ENCODE assay signal across 1 cellular context in the genomic region with DNA sequence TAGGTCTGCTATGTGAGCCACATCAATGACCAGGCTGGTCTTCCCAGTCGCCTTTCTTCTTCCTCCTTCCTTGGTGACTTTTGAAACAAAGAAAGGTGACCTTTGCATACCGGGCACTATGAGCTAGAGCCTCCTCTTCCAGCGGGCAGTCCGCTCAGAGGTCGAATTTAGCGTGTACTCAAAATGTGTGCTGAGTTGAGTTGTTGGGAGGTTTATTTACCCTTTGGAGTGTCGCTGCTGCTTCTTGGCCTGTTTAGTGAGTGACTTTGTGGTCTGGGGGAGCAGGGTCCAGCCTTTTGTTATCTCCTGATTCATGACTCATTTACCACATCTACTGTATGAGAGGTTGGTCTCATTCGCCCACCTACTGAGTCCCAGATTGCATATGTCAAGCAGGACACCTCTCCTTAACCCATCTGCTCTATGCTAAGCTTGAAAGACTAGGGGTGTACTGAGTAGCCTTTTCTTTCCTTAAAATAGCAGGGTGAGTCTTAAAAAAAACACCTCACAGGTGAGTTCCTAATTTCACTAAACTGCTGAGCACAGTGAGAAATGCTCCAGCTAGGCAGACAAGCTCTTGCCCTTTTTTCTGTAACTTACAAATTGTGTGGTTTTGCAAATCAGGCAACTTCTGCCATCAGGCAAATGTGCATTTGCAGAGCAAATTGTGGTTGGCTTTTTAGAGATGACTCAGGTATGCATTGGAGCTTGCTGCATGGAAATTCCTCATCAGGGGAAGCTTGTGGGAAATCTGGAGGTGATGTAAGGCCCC.
TF ChIP-seq lines count a peak whose summit lies in the region.

No MANE protein-coding gene starts in this region.

TF ChIP-seq in HepG2, 621 proteins besides CTCF, POLR2A, EP300 and RAD21 (continued from another document and continues in another):
- TF ChIP-seq ZNF441 (CRISPR knock-in tag; IDR thresholded peaks at IDR 0.05; ENCODE audit: borderline replicate concordance) (no peak), PITX1 (CRISPR knock-in tag; IDR thresholded peaks at IDR 0.05) (peak; percentile 58), SMC3 (IDR thresholded peaks at IDR 0.05; ENCODE audit: low read length) (0 out of 2 replicates have a peak, but pooled peaks have one; percentile 16), ARNTL (CRISPR knock-in tag; IDR thresholded peaks at IDR 0.05) (peak; percentile 56), SKI (IDR thresholded peaks at IDR 0.05; ENCODE audit: partially characterized antibody) (peak; percentile 43), CREB1 (IDR thresholded peaks at IDR 0.05) (no peak), CREB1 (CRISPR knock-in tag; IDR thresholded peaks at IDR 0.05) (peak; percentile 62), RXRB (CRISPR knock-in tag; IDR thresholded peaks at IDR 0.05; ENCODE audit: borderline replicate concordance) (peak; percentile 73), ZNF788 (CRISPR knock-in tag; IDR thresholded peaks at IDR 0.05; ENCODE audit: borderline replicate concordance) (peak; percentile 75; the same call in 1 of the 2 replicates), NAIF1 (CRISPR knock-in tag; IDR thresholded peaks at IDR 0.05; ENCODE audit: borderline replicate concordance) (0 out of 2 replicates have a peak, but pooled peaks have one; percentile 38), SUZ12 (IDR thresholded peaks at IDR 0.05; ENCODE audit: low read depth, low read length) (no peak), FOXP1 (IDR thresholded peaks at IDR 0.05) (no peak), FOXP1 (CRISPR knock-in tag; IDR thresholded peaks at IDR 0.05) (peak; percentile 87), FOXO1 (CRISPR knock-in tag; IDR thresholded peaks at IDR 0.05) (peak; percentile 87), ZNF605 (CRISPR knock-in tag; IDR thresholded peaks at IDR 0.05) (peak; percentile 80), TCF7L2 (IDR thresholded peaks at IDR 0.05; ENCODE audit: low read depth, low read length) (no peak), ZKSCAN1 (IDR thresholded peaks at IDR 0.05; ENCODE audit: low read length) (0 out of 2 replicates have a peak, but pooled peaks have one; percentile 18), ETV5 (CRISPR knock-in tag; IDR thresholded peaks at IDR 0.05; ENCODE audit: borderline replicate concordance) (peak; percentile 28; the same call in 1 of the 2 replicates), ZSCAN29 (CRISPR knock-in tag; conservative IDR thresholded peaks at IDR 0.05) (0 out of 2 replicates have a peak, but pooled peaks have one; percentile 57), NFKBIZ (CRISPR knock-in tag; IDR thresholded peaks at IDR 0.05) (no peak), ZNF329 (CRISPR knock-in tag; IDR thresholded peaks at IDR 0.05; ENCODE audit: low read depth) (no peak), RFX1 (IDR thresholded peaks at IDR 0.05) (no peak), NR2F1 (CRISPR knock-in tag; IDR thresholded peaks at IDR 0.05) (peak; percentile 76 to 89; a peak in 3 of 4 replicates), ZFY (CRISPR knock-in tag; IDR thresholded peaks at IDR 0.05) (no peak), ESRRA (CRISPR knock-in tag; IDR thresholded peaks at IDR 0.05; ENCODE audit: low read depth) (peak; percentile 97), MYNN (CRISPR knock-in tag; IDR thresholded peaks at IDR 0.05; ENCODE audit: low read depth) (no peak), ZNF614 (CRISPR knock-in tag; IDR thresholded peaks at IDR 0.05; ENCODE audit: borderline replicate concordance) (peak; percentile 86; the same call in 1 of the 2 replicates), STAG1 (CRISPR knock-in tag; IDR thresholded peaks at IDR 0.05) (no peak), HES4 (CRISPR knock-in tag; IDR thresholded peaks at IDR 0.05; ENCODE audit: borderline replicate concordance) (no peak), TBX2 (CRISPR knock-in tag; IDR thresholded peaks at IDR 0.05; ENCODE audit: borderline replicate concordance) (peak; percentile 83)
- TF ChIP-seq, protein P1, sequence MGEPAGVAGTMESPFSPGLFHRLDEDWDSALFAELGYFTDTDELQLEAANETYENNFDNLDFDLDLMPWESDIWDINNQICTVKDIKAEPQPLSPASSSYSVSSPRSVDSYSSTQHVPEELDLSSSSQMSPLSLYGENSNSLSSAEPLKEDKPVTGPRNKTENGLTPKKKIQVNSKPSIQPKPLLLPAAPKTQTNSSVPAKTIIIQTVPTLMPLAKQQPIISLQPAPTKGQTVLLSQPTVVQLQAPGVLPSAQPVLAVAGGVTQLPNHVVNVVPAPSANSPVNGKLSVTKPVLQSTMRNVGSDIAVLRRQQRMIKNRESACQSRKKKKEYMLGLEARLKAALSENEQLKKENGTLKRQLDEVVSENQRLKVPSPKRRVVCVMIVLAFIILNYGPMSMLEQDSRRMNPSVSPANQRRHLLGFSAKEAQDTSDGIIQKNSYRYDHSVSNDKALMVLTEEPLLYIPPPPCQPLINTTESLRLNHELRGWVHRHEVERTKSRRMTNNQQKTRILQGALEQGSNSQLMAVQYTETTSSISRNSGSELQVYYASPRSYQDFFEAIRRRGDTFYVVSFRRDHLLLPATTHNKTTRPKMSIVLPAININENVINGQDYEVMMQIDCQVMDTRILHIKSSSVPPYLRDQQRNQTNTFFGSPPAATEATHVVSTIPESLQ (CRISPR knock-in tag; conservative IDR thresholded peaks at IDR 0.05): no peak
- TF ChIP-seq, protein P2, sequence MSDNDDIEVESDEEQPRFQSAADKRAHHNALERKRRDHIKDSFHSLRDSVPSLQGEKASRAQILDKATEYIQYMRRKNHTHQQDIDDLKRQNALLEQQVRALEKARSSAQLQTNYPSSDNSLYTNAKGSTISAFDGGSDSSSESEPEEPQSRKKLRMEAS (IDR thresholded peaks at IDR 0.05): peak; percentile 63; the same call in 1 of the 2 replicates
- TF ChIP-seq, protein P3, sequence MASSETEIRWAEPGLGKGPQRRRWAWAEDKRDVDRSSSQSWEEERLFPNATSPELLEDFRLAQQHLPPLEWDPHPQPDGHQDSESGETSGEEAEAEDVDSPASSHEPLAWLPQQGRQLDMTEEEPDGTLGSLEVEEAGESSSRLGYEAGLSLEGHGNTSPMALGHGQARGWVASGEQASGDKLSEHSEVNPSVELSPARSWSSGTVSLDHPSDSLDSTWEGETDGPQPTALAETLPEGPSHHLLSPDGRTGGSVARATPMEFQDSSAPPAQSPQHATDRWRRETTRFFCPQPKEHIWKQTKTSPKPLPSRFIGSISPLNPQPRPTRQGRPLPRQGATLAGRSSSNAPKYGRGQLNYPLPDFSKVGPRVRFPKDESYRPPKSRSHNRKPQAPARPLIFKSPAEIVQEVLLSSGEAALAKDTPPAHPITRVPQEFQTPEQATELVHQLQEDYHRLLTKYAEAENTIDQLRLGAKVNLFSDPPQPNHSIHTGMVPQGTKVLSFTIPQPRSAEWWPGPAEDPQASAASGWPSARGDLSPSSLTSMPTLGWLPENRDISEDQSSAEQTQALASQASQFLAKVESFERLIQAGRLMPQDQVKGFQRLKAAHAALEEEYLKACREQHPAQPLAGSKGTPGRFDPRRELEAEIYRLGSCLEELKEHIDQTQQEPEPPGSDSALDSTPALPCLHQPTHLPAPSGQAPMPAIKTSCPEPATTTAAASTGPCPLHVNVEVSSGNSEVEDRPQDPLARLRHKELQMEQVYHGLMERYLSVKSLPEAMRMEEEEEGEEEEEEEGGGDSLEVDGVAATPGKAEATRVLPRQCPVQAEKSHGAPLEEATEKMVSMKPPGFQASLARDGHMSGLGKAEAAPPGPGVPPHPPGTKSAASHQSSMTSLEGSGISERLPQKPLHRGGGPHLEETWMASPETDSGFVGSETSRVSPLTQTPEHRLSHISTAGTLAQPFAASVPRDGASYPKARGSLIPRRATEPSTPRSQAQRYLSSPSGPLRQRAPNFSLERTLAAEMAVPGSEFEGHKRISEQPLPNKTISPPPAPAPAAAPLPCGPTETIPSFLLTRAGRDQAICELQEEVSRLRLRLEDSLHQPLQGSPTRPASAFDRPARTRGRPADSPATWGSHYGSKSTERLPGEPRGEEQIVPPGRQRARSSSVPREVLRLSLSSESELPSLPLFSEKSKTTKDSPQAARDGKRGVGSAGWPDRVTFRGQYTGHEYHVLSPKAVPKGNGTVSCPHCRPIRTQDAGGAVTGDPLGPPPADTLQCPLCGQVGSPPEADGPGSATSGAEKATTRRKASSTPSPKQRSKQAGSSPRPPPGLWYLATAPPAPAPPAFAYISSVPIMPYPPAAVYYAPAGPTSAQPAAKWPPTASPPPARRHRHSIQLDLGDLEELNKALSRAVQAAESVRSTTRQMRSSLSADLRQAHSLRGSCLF (CRISPR knock-in tag; IDR thresholded peaks at IDR 0.05; ENCODE audit: borderline replicate concordance): no peak
- TF ChIP-seq, protein P4, sequence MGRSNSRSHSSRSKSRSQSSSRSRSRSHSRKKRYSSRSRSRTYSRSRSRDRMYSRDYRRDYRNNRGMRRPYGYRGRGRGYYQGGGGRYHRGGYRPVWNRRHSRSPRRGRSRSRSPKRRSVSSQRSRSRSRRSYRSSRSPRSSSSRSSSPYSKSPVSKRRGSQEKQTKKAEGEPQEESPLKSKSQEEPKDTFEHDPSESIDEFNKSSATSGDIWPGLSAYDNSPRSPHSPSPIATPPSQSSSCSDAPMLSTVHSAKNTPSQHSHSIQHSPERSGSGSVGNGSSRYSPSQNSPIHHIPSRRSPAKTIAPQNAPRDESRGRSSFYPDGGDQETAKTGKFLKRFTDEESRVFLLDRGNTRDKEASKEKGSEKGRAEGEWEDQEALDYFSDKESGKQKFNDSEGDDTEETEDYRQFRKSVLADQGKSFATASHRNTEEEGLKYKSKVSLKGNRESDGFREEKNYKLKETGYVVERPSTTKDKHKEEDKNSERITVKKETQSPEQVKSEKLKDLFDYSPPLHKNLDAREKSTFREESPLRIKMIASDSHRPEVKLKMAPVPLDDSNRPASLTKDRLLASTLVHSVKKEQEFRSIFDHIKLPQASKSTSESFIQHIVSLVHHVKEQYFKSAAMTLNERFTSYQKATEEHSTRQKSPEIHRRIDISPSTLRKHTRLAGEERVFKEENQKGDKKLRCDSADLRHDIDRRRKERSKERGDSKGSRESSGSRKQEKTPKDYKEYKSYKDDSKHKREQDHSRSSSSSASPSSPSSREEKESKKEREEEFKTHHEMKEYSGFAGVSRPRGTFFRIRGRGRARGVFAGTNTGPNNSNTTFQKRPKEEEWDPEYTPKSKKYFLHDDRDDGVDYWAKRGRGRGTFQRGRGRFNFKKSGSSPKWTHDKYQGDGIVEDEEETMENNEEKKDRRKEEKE (IDR thresholded peaks at IDR 0.05): no peak
- TF ChIP-seq, protein P5, sequence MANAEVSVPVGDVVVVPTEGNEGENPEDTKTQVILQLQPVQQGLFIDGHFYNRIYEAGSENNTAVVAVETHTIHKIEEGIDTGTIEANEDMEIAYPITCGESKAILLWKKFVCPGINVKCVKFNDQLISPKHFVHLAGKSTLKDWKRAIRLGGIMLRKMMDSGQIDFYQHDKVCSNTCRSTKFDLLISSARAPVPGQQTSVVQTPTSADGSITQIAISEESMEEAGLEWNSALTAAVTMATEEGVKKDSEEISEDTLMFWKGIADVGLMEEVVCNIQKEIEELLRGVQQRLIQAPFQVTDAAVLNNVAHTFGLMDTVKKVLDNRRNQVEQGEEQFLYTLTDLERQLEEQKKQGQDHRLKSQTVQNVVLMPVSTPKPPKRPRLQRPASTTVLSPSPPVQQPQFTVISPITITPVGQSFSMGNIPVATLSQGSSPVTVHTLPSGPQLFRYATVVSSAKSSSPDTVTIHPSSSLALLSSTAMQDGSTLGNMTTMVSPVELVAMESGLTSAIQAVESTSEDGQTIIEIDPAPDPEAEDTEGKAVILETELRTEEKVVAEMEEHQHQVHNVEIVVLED (CRISPR knock-in tag; IDR thresholded peaks at IDR 0.05; ENCODE audit: borderline replicate concordance): peak; percentile 20; the same call in 1 of the 2 replicates
- TF ChIP-seq, protein P6, sequence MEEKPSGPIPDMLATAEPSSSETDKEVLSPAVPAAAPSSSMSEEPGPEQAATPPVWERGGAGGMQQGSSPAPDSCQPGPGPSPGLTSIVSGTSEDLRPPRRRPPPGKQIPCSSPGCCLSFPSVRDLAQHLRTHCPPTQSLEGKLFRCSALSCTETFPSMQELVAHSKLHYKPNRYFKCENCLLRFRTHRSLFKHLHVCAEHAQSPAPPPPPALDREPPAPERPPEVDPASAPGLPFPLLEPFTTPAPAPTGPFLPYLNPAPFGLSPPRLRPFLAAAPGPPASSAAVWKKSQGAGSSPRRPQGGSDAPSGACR (CRISPR knock-in tag; IDR thresholded peaks at IDR 0.05): peak; percentile 81; the same call in 1 of the 2 replicates
- TF ChIP-seq, protein P7, sequence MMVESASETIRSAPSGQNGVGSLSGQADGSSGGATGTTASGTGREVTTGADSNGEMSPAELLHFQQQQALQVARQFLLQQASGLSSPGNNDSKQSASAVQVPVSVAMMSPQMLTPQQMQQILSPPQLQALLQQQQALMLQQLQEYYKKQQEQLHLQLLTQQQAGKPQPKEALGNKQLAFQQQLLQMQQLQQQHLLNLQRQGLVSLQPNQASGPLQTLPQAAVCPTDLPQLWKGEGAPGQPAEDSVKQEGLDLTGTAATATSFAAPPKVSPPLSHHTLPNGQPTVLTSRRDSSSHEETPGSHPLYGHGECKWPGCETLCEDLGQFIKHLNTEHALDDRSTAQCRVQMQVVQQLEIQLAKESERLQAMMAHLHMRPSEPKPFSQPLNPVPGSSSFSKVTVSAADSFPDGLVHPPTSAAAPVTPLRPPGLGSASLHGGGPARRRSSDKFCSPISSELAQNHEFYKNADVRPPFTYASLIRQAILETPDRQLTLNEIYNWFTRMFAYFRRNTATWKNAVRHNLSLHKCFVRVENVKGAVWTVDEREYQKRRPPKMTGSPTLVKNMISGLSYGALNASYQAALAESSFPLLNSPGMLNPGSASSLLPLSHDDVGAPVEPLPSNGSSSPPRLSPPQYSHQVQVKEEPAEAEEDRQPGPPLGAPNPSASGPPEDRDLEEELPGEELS (CRISPR knock-in tag; IDR thresholded peaks at IDR 0.05): peak; percentile 91
